Comparison of ENCODE assay signal across 9 cellular contexts in genomic region chr21:38769253-38769780, GRCh38. TPM values are rescaled to one million over a fixed set of nuclear protein-coding genes. Genes with fewer than 3 reads are reported as not detected.
DNase-seq lines count a peak whose midpoint lies in the region; ATAC-seq and TF ChIP-seq lines count a peak whose summit lies in the region.
"Had no signal": no experiment of that assay in that cellular context is flagged by ENCODE, and none has a peak within 500 bp of the region (broad histone marks: within the 10 kb centered on the region; RNA-seq: fewer than 3 reads in every experiment).

No MANE protein-coding gene starts in this region.

- peaks cover 35% of the 10 kb centered on the region for H3K4me1 Mint-ChIP-seq in central memory CD8-positive, alpha-beta T cell

- peak overlapping the region in 1 of 2 experiments; percentile 44; a peak in 2 of 4 replicates for H3K4me3 ChIP-seq in Panc1 (ENCODE audit: low read depth in 2 of 2, low read length in 2 of 2)
- H3K4me3 ChIP-seq in sigmoid colon: no peak overlapping the region
- no peak overlapping the region for H3K4me3 ChIP-seq in left lung
- H3K4me3 ChIP-seq: pancreas had no signal

- H3K9me3 ChIP-seq in Panc1 (ENCODE audit: control insufficient read depth, insufficient read depth, low read depth, low read length) (no peaks in the 10 kb centered on the region), sigmoid colon (no peaks in the 10 kb centered on the region), left lung (no peaks in the 10 kb centered on the region)
- H3K9me3 ChIP-seq: pancreas had no signal

- H3K4me1 ChIP-seq in Panc1 (ENCODE audit: control insufficient read depth, insufficient read depth, low read length) (peaks cover 39% of the 10 kb centered on the region), sigmoid colon (peaks cover 0 to 31% (median 22%) of the 10 kb centered on the region in 4 donors), left lung (peaks cover 5 to 24% of the 10 kb centered on the region in 2 donors)

- H3K36me3 ChIP-seq in Panc1 (ENCODE audit: control insufficient read depth, insufficient read depth, low read length) (no peaks in the 10 kb centered on the region), sigmoid colon (no peaks in the 10 kb centered on the region), left lung (no peaks in the 10 kb centered on the region)
- H3K36me3 ChIP-seq: pancreas had no signal

- ATAC-seq in Panc1 (peak; percentile 84), left lung (no peak)
- ATAC-seq in central memory CD8-positive, alpha-beta T cell (replicated peaks; ENCODE audit: extremely low read depth, poor library complexity, severe bottlenecking): no peak
- ATAC-seq: pancreas had no signal

- in situ Hi-C loops in Panc1 (cut with HindIII; ENCODE audit: low pct_unique_long_range_greater_than_20kb, low sequenced_read_pairs): no loop called here

- H3K27me3 ChIP-seq in Panc1 (ENCODE audit: control insufficient read depth, insufficient read depth, low read length) (no peaks in the 10 kb centered on the region), sigmoid colon (no peaks in the 10 kb centered on the region), left lung (no peaks in the 10 kb centered on the region)
- H3K27me3 ChIP-seq: pancreas had no signal

- H3K27ac ChIP-seq in Panc1 (ENCODE audit: low read length): peak overlapping the region; percentile 98
- H3K27ac ChIP-seq in sigmoid colon: peak overlapping the region; percentile 22 to 81 (median 72)
- H3K27ac ChIP-seq in left lung: no peak overlapping the region
- H3K27ac ChIP-seq: pancreas had no signal

- peaks cover 5% of the 10 kb centered on the region for H3K9me3 Mint-ChIP-seq in central memory CD8-positive, alpha-beta T cell

- H3K27ac Mint-ChIP-seq in central memory CD8-positive, alpha-beta T cell (ENCODE audit: low read depth): peak overlapping the region; percentile 96

- TF ChIP-seq EP300 in sigmoid colon (IDR thresholded peaks at IDR 0.05): no peak

- no peak for TF ChIP-seq POLR2A in sigmoid colon (IDR thresholded peaks at IDR 0.05)

- POLR2A ChIA-PET in Panc1 (lab: Charles Lee): interaction anchor here (0.7 to 1.9 kb wide), 4 partner anchors 17 to 40 kb away, joined by 3 to 8 read pairs (median 5); no protein-coding TSS in a partner anchor

- 70 to 77% methylated on average over 9 of the region's 9 CpGs for WGBS in sigmoid colon, 2 donors

- BruUV-seq in Panc1 (replicated peaks; lab: Mats Ljungman, UMichigan): no TSS peak

- CTCF ChIA-PET in Panc1 (lab: Charles Lee): no interaction called here

- peak overlapping the region; percentile 90 for H3K4me3 Mint-ChIP-seq in central memory CD8-positive, alpha-beta T cell

- DNase-seq in Daoy (ENCODE audit: low read depth) (peak; percentile 79), Panc1 (ENCODE audit: low read depth, low spot score) (peak; percentile 43), sigmoid colon (no peak), left lung (no peak), NCI-H1436 treated with DMSO at 0.1 percent for 48 hours (lab: John Stamatoyannopoulos, UW) (no peak), AML-193 (lab: John Stamatoyannopoulos, UW) (no peak)
- no peak for DNase-seq in central memory CD8-positive, alpha-beta T cell (ENCODE audit: low spot score in 2 of 2)
- DNase-seq: pancreas, RPMI8226 had no signal

- intact Hi-C loops in Panc1 (cut with micrococcal nuclease; ENCODE audit: unreplicated experiment) (loop anchor here (5.0 kb wide), 1 partner anchor 38 kb away; the partner anchor contains the start of gene ETS2), sigmoid colon (cut with DNase I) (no loop called here), left lung (cut with DNase I) (no loop called here)

- TF ChIP-seq CTCF in Panc1 (IDR thresholded peaks at IDR 0.05) (no peak), sigmoid colon (IDR thresholded peaks at IDR 0.05) (no peak), left lung (IDR thresholded peaks at IDR 0.05) (no peak)

- H3K27me3 Mint-ChIP-seq in central memory CD8-positive, alpha-beta T cell: peaks cover 14% of the 10 kb centered on the region

- peaks cover 5% of the 10 kb centered on the region for H3K36me3 Mint-ChIP-seq in central memory CD8-positive, alpha-beta T cell (ENCODE audit: insufficient read depth)

RNA-seq across cellular contexts. Expression of gene ETS2, which starts 36.4 kb away (rescaled TPM):
- total RNA-seq in Daoy (2014; rRNA removed; shearing (Covaris generic)): 21.5 and 25.7 TPM in 2 replicates
- total RNA-seq in Panc1 (2021; ENCODE audit: unreplicated experiment): 132 TPM
- polyA plus RNA-seq in Panc1 (2012; ENCODE audit: insufficient read length): 62.0 TPM
- 100 to 1,000 TPM in 1 of 4 donors, 10 to 100 TPM in 3; 32.1 to 112 (median 41.7) TPM for total RNA-seq in sigmoid colon
- polyA plus RNA-seq in sigmoid colon: 100 to 1,000 TPM in 1 of 3 donors, 10 to 100 TPM in 2; 47.4 to 133 (median 83.3) TPM
- 100 to 1,000 TPM in 1 of 2 donors, 10 to 100 TPM in 1; 93.2 to 129 TPM for total RNA-seq in left lung

Comparison
In these comparisons a context has a peak if more than half of its experiments do, and no peak if none do; other contexts are left out.
1. DNase-seq: peak in Daoy (single experiment) and Panc1 (single experiment); none in central memory CD8-positive, alpha-beta T cell (0 of 2), sigmoid colon (single experiment), left lung (0 of 2), NCI-H1436 treated with DMSO at 0.1 percent for 48 hours (single experiment) and AML-193 (0 of 2).
2. H3K27ac ChIP-seq: peak in Panc1 (single experiment) and sigmoid colon (4 of 4); none in left lung (0 of 2).